In the genomic region with DNA sequence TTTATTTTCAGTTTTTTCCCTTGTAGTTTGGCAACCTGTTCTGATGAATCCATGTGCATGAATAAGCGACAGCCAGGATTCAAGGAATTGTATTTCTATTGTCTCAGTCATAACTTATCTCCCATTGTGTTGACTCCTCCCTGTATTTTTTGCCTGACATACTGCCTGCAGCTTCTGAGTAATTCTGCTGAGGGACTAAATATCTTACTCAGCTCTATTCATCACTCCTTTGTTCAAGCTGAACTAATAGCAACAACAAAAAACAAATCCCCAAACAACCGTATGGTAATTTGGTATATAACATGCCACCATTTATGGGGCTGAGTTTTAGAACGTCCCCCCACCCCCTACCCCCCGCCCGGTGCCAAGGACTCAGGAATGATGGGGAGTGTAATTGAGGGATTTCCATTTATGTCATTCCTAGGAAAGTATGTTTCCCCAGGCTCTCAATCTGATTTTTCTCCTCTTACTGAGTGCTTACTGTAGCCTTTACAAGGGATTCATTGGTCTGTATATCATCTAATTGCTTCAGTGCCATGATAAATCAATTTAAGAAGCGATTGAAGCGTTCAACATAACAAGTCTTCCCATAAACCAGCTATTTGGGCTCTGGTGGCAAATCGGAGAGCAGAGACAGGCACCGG, we compare ENCODE assay signal across 7 cellular contexts. TPM values are rescaled to one million over a fixed set of nuclear protein-coding genes. Genes with fewer than 3 reads are reported as not detected.
DNase-seq lines count a peak whose midpoint lies in the region; ATAC-seq and TF ChIP-seq lines count a peak whose summit lies in the region.

No MANE protein-coding gene starts in this region.

- no peaks in the 10 kb centered on the region for H3K9me3 ChIP-seq in HEK293 (ENCODE audit: control insufficient read depth, insufficient read depth, low read depth, low read length)

- H3K36me3 ChIP-seq in HEK293 (ENCODE audit: control insufficient read depth in 2 of 2, insufficient read depth in 1 of 2, low read length in 2 of 2): no peaks in the 10 kb centered on the region

- H3K4me1 Mint-ChIP-seq in T-helper 2 cell treated with Interferon-gamma antibody and Interleukin-4, amounts not matched to agents 5 μg/mL and 100 μg/mL, for 36 hours (ENCODE audit: low read depth): peaks cover 30% of the 10 kb centered on the region

- no peak for DNase-seq in T-helper 2 cell treated with Interferon-gamma antibody and Interleukin-4, amounts not matched to agents 5 μg/mL and 100 μg/mL, for 36 hours (ENCODE audit: low spot score)
- DNase-seq in foreskin keratinocyte (peak; percentile 82 to 92), skeletal muscle cell (ENCODE audit: low read depth) (no peak), NCI-H345 (lab: John Stamatoyannopoulos, UW) (no peak)

- ATAC-seq in foreskin keratinocyte (peak; percentile 97), HG02852 (IDR thresholded peaks at IDR 0.05; ENCODE audit: unreplicated experiment) (no peak), HG03108 (IDR thresholded peaks at IDR 0.05; ENCODE audit: unreplicated experiment) (no peak)

- H3K4me3 Mint-ChIP-seq in T-helper 2 cell treated with Interferon-gamma antibody and Interleukin-4, amounts not matched to agents 5 μg/mL and 100 μg/mL, for 36 hours: peak overlapping the region; percentile 85

- TF ChIP-seq CTCF in HEK293 (tag by site-specific recombination; IDR thresholded peaks at IDR 0.05) (no peak), foreskin keratinocyte (conservative IDR thresholded peaks at IDR 0.05) (no peak)

- peak overlapping the region; percentile 44 for H3K27ac Mint-ChIP-seq in T-helper 2 cell treated with Interferon-gamma antibody and Interleukin-4, amounts not matched to agents 5 μg/mL and 100 μg/mL, for 36 hours

- H3K27ac ChIP-seq in HEK293 (ENCODE audit: extremely low read depth, low read depth, low read length) (peak overlapping the region; percentile 28; the same call in 1 of the 2 replicates), foreskin keratinocyte (peak overlapping the region; percentile 78)

- H3K4me3 ChIP-seq in HEK293 (ENCODE audit: low read depth, low read length): peak overlapping the region; percentile 56
- H3K4me3 ChIP-seq in skeletal muscle cell (ENCODE audit: low read depth, low read length): peak overlapping the region; percentile 61

- H3K4me1 ChIP-seq in HEK293 (ENCODE audit: control insufficient read depth, insufficient read depth, low read length): no peaks in the 10 kb centered on the region
- H3K4me1 ChIP-seq in foreskin keratinocyte: peaks cover 4% of the 10 kb centered on the region

- no peaks in the 10 kb centered on the region for H3K27me3 ChIP-seq in foreskin keratinocyte

- H3K27me3 Mint-ChIP-seq in T-helper 2 cell treated with Interferon-gamma antibody and Interleukin-4, amounts not matched to agents 5 μg/mL and 100 μg/mL, for 36 hours (ENCODE audit: low read depth): peaks cover 3% of the 10 kb centered on the region

- POLR2A ChIA-PET in HEK293 (lab: Yijun Ruan, JAX): interaction anchor here (0.8 to 2.6 kb wide), 2 partner anchors 143 to 424 kb away, joined by 5 to 10 read pairs; a partner anchor contains a TSS

- no peaks in the 10 kb centered on the region for H3K36me3 Mint-ChIP-seq in T-helper 2 cell treated with Interferon-gamma antibody and Interleukin-4, amounts not matched to agents 5 μg/mL and 100 μg/mL, for 36 hours (ENCODE audit: low read depth)

- CTCF ChIA-PET in HEK293 (lab: Yijun Ruan, JAX): interaction anchor here (0.6 to 5.5 kb wide), 63 partner anchors 11 to 1093 kb away, joined by 3 to 87 read pairs (median 4); a partner anchor contains a TSS

- H3K9me3 Mint-ChIP-seq in T-helper 2 cell treated with Interferon-gamma antibody and Interleukin-4, amounts not matched to agents 5 μg/mL and 100 μg/mL, for 36 hours: no peaks in the 10 kb centered on the region

TF ChIP-seq in HEK293, 187 proteins besides CTCF, POLR2A, EP300 and RAD21:
- TF ChIP-seq ZNF248 (tag by site-specific recombination; IDR thresholded peaks at IDR 0.05) (no peak), SP7 (tag by site-specific recombination; IDR thresholded peaks at IDR 0.05) (no peak), MZF1 (tag by site-specific recombination; IDR thresholded peaks at IDR 0.05; ENCODE audit: borderline replicate concordance) (peak; percentile 71), KLF1 (tag by site-specific recombination; IDR thresholded peaks at IDR 0.05) (no peak), HOXD13 (CRISPR knock-in tag; IDR thresholded peaks at IDR 0.05; ENCODE audit: borderline replicate concordance) (no peak), ZFP3 (tag by site-specific recombination; IDR thresholded peaks at IDR 0.05; ENCODE audit: low read depth) (no peak), KLF10 (tag by site-specific recombination; IDR thresholded peaks at IDR 0.05) (no peak), ZNF169 (tag by site-specific recombination; IDR thresholded peaks at IDR 0.05) (no peak), ZNF211 (tag by site-specific recombination; IDR thresholded peaks at IDR 0.05; ENCODE audit: low read depth) (no peak), ZEB2 (tag by site-specific recombination; IDR thresholded peaks at IDR 0.05) (no peak), WT1 (tag by site-specific recombination; IDR thresholded peaks at IDR 0.05) (peak; percentile 11; the same call in 1 of the 2 replicates), ZNF558 (tag by site-specific recombination; IDR thresholded peaks at IDR 0.05) (no peak), ZNF335 (tag by site-specific recombination; conservative IDR thresholded peaks at IDR 0.05) (peak; percentile 75), SETDB1 (IDR thresholded peaks at IDR 0.05; ENCODE audit: insufficient read length, low read length) (no peak), ZXDB (tag by site-specific recombination; IDR thresholded peaks at IDR 0.05) (no peak), ZBTB20 (tag by site-specific recombination; IDR thresholded peaks at IDR 0.05) (0 out of 2 replicates have a peak, but pooled peaks have one; percentile 11), ZNF585B (tag by site-specific recombination; IDR thresholded peaks at IDR 0.05) (no peak)
- TF ChIP-seq, protein P1, sequence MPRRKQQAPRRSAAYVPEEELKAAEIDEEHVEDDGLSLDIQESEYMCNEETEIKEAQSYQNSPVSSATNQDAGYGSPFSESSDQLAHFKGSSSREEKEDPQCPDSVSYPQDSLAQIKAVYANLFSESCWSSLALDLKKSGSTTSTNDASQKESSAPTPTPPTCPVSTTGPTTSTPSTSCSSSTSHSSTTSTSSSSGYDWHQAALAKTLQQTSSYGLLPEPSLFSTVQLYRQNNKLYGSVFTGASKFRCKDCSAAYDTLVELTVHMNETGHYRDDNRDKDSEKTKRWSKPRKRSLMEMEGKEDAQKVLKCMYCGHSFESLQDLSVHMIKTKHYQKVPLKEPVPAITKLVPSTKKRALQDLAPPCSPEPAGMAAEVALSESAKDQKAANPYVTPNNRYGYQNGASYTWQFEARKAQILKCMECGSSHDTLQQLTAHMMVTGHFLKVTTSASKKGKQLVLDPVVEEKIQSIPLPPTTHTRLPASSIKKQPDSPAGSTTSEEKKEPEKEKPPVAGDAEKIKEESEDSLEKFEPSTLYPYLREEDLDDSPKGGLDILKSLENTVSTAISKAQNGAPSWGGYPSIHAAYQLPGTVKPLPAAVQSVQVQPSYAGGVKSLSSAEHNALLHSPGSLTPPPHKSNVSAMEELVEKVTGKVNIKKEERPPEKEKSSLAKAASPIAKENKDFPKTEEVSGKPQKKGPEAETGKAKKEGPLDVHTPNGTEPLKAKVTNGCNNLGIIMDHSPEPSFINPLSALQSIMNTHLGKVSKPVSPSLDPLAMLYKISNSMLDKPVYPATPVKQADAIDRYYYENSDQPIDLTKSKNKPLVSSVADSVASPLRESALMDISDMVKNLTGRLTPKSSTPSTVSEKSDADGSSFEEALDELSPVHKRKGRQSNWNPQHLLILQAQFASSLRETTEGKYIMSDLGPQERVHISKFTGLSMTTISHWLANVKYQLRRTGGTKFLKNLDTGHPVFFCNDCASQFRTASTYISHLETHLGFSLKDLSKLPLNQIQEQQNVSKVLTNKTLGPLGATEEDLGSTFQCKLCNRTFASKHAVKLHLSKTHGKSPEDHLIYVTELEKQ (tag by site-specific recombination; IDR thresholded peaks at IDR 0.05; ENCODE audit: borderline replicate concordance): no peak

RNA-seq across cellular contexts. Expression of a gene that starts 40.9 kb away (rescaled TPM):
- 119 and 124 TPM in 2 replicates for total RNA-seq in foreskin keratinocyte
- polyA plus RNA-seq in foreskin keratinocyte: 89.8 and 97.6 TPM in 2 replicates

RNA-seq across cellular contexts. Expression of a gene that starts 55.6 kb away (rescaled TPM):
- 17.1 and 19.4 TPM in 2 replicates for total RNA-seq in foreskin keratinocyte
- 7.6 and 8.2 TPM in 2 replicates for polyA plus RNA-seq in foreskin keratinocyte

Comparison
In these comparisons a context has a peak if more than half of its experiments do, and no peak if none do; other contexts are left out.
1. DNase-seq: peak in foreskin keratinocyte (2 of 2); none in T-helper 2 cell treated with Interferon-gamma antibody and Interleukin-4, amounts not matched to agents 5 μg/mL and 100 μg/mL, for 36 hours (single experiment), skeletal muscle cell (single experiment) and NCI-H345 (single experiment).